8 cellular contexts compared by ENCODE assay signal in genomic region chr17:2054740-2055493, GRCh38. TPM values are rescaled to one million over a fixed set of nuclear protein-coding genes. Genes with fewer than 3 reads are reported as not detected.
A peak's percentile ranks its signal among the peaks of the same experiment; 100 is the strongest.
DNase-seq lines count a peak whose midpoint lies in the region; ATAC-seq and TF ChIP-seq lines count a peak whose summit lies in the region.

HIC1 (plus strand) TSS chr17:2055103; CDS start chr17:2056691, 1,588 bp downstream.

- TF ChIP-seq CTCF in lung (IDR thresholded peaks at IDR 0.05; ENCODE audit: control extremely low read depth, extremely low read depth), result peak; percentile 84

- CTCF ChIA-PET in activated CD8-positive, alpha-beta T cell treated with anti-CD3 and anti-CD28 coated beads, Interleukin-2, amount 10 ng/mL, durations not matched to agents 7 days and 5 days (lab: Charles Lee), result interaction anchor here (0.6 to 8.5 kb wide), 48 partner anchors 8 to 361 kb away, joined by 3 to 343 read pairs (median 6); partner anchors contain the start of genes RTN4RL1, SMG6, SRR and TSR1

- H3K4me3 ChIP-seq in ectodermal cell (ENCODE audit: insufficient read depth, low read depth, low read length), result peak within 1 kb of the TSS; percentile 32
- peak within 1 kb of the TSS; percentile 47 for H3K4me3 ChIP-seq in lung

- H3K36me3 Mint-ChIP-seq in activated CD8-positive, alpha-beta T cell treated with anti-CD3 and anti-CD28 coated beads, Interleukin-2, amount 10 ng/mL, durations not matched to agents 7 days and 5 days (ENCODE audit: low read depth), result peaks cover 15% of the 10 kb centered on the region

- H3K27me3 ChIP-seq in ectodermal cell (ENCODE audit: control insufficient read depth, insufficient read depth, low read length, poor library complexity, severe bottlenecking) (peaks cover 96% of the 10 kb centered on the region), lung (ENCODE audit: control insufficient read depth, insufficient read depth) (no peaks in the 10 kb centered on the region)

- H3K36me3 ChIP-seq in ectodermal cell (ENCODE audit: control insufficient read depth, insufficient read depth, low read length), result no peaks in the 10 kb centered on the region
- H3K36me3 ChIP-seq in lung (ENCODE audit: control insufficient read depth in 2 of 2, insufficient read depth in 2 of 2, low read length in 2 of 2), result peaks cover 0 to 7% of the 10 kb centered on the region in 2 donors

- POLR2A ChIA-PET in activated CD8-positive, alpha-beta T cell treated with anti-CD3 and anti-CD28 coated beads, Interleukin-2, amount 10 ng/mL, durations not matched to agents 7 days and 5 days (lab: Charles Lee), result interaction anchor here (0.6 to 5.9 kb wide), 18 partner anchors 17 to 338 kb away, joined by 3 to 58 read pairs (median 5); partner anchors contain the start of genes SGSM2 and TSR1

- H3K27ac Mint-ChIP-seq in activated CD8-positive, alpha-beta T cell treated with anti-CD3 and anti-CD28 coated beads, Interleukin-2, amount 10 ng/mL, durations not matched to agents 7 days and 5 days, result peak within 1 kb of the TSS; percentile 82

- H3K27ac ChIP-seq in ectodermal cell (ENCODE audit: insufficient read depth, low read depth, low read length, poor library complexity, severe bottlenecking) (no peak within 1 kb of the TSS), lung (ENCODE audit: low read depth in 1 of 2, low read length in 1 of 2) (peak within 1 kb of the TSS; percentile 86 to 88)

- H3K4me1 ChIP-seq in ectodermal cell (ENCODE audit: control insufficient read depth, insufficient read depth, low read length), result peaks cover 12% of the 10 kb centered on the region
- peaks cover 0 to 29% of the 10 kb centered on the region in 2 donors for H3K4me1 ChIP-seq in lung (ENCODE audit: control insufficient read depth in 2 of 2, insufficient read depth in 2 of 2, low read length in 2 of 2)

- no peaks in the 10 kb centered on the region for H3K9me3 ChIP-seq in ectodermal cell (ENCODE audit: control insufficient read depth, low read length)
- no peaks in the 10 kb centered on the region for H3K9me3 ChIP-seq in lung (ENCODE audit: control insufficient read depth in 2 of 2, insufficient read depth in 1 of 2, low read length in 1 of 2)

- H3K9me3 Mint-ChIP-seq in activated CD8-positive, alpha-beta T cell treated with anti-CD3 and anti-CD28 coated beads, Interleukin-2, amount 10 ng/mL, durations not matched to agents 7 days and 5 days (ENCODE audit: insufficient read depth), result no peaks in the 10 kb centered on the region

- H3K4me1 Mint-ChIP-seq in activated CD8-positive, alpha-beta T cell treated with anti-CD3 and anti-CD28 coated beads, Interleukin-2, amount 10 ng/mL, durations not matched to agents 7 days and 5 days (ENCODE audit: low read depth), result peaks cover 28% of the 10 kb centered on the region

- peak within 1 kb of the TSS; percentile 78 for H3K4me3 Mint-ChIP-seq in activated CD8-positive, alpha-beta T cell treated with anti-CD3 and anti-CD28 coated beads, Interleukin-2, amount 10 ng/mL, durations not matched to agents 7 days and 5 days

- ATAC-seq in HG02763 (IDR thresholded peaks at IDR 0.05; ENCODE audit: unreplicated experiment) (peak; percentile 32), lung (ENCODE audit: insufficient read depth, low FRiP score) (peak; percentile 65)
- ATAC-seq in activated CD8-positive, alpha-beta T cell treated with anti-CD3 and anti-CD28 coated beads, Interleukin-2, amount 10 ng/mL, durations not matched to agents 7 days and 5 days, result peak; percentile 54

- peaks cover 14% of the 10 kb centered on the region for H3K27me3 Mint-ChIP-seq in activated CD8-positive, alpha-beta T cell treated with anti-CD3 and anti-CD28 coated beads, Interleukin-2, amount 10 ng/mL, durations not matched to agents 7 days and 5 days (ENCODE audit: low read depth)

- DNase-seq in GM03348 (ENCODE audit: low spot score) (peak; percentile 87), NCI-H774 (lab: John Stamatoyannopoulos, UW) (peak; percentile 15), lung (ENCODE audit: low spot score) (peak; percentile 72), NCI-H128 (lab: John Stamatoyannopoulos, UW; ENCODE audit: unreplicated experiment) (no peak)
- peak; percentile 85 for DNase-seq in activated CD8-positive, alpha-beta T cell treated with anti-CD3 and anti-CD28 coated beads, Interleukin-2, amount 10 ng/mL, durations not matched to agents 7 days and 5 days
- peak; percentile 52 for DNase-seq in stimulated activated CD8-positive, alpha-beta memory T cell treated with anti-CD3 and anti-CD28 coated beads, Interleukin-12 subunit alpha, Interleukin-12 subunit beta, amount 100 ng/mL, for 1 hour (ENCODE audit: low read depth)

- 3% methylated on average over 87 of the region's 87 CpGs for WGBS in ectodermal cell, 2 experiments
- 1 to 2% methylated on average over 71 to 87 of the region's 87 CpGs for WGBS in lung, 2 donors

RNA-seq across cellular contexts. Expression of gene HIC1, which starts in this region (rescaled TPM):
- 10 to 100 TPM; 66.8 to 70.8 TPM for total RNA-seq in activated CD8-positive, alpha-beta T cell treated with anti-CD3 and anti-CD28 coated beads, Interleukin-2, amount 10 ng/mL, durations not matched to agents 7 days and 5 days
- polyA plus RNA-seq in ectodermal cell (2013, experiment 1 of 4), result 0.56 TPM
- not detected for polyA plus RNA-seq in ectodermal cell (2013, experiment 2 of 4)
- polyA plus RNA-seq in ectodermal cell (2013, experiment 3 of 4), result 0.21 TPM
- 0.20 TPM for polyA plus RNA-seq in ectodermal cell (2013, experiment 4 of 4)
- total RNA-seq in lung, result 10 to 100 TPM; 28.9 to 34.8 TPM
- 10 to 100 TPM in 1 of 2 donors, 1 to 10 TPM in 1; 5.5 to 14.4 TPM for polyA plus RNA-seq in lung
